18 cellular contexts compared by ENCODE assay signal in the genomic region with DNA sequence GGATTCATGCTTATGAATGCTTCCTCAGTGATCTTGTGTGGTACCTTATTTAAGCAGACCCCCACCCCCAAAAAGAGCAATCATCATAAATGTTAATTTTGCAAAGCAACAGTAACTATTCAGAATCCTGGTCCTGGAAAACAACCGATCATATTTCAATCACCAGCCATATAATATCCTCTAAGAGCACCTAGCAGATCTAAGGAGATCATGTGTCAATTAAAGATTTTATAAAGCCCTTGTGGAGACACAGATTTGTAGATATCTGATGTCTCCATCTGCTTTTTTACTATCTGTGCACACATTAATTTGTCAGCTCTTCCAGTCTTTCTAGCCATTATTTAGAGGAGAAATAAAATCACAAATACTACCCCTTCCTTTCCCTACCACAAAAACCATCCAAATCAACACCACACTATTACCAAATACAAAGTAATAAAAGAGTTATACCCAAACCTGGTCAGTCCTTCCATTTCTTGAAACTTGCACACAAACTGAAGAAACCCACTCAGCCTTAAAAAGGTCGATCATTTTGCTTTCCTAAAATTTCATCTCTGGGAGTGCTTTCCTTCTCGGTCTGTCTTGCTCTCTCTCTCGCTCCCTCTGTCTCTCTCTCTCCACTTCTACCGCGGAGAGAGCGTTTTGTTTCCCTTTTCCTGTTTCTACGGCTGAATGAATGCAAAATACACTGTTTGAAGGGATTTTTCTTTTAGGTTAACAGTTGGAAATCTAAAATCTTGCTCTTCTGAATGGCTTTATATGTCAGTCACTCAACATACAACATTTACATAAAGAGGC.
DNase-seq lines count a peak whose midpoint lies in the region; ATAC-seq, FAIRE-seq and TF ChIP-seq lines count a peak whose summit lies in the region.
"Had no signal": no experiment of that assay in that cellular context is flagged by ENCODE, and none has a peak within 500 bp of the region (broad histone marks: within the 10 kb centered on the region; RNA-seq: fewer than 3 reads in every experiment).

No MANE protein-coding gene starts in this region.

- H3K27ac Mint-ChIP-seq in GM23338 (peak overlapping the region; percentile 30), Caco-2 (ENCODE audit: unreplicated experiment) (no peak overlapping the region)
- H3K27ac Mint-ChIP-seq: activated T-helper 2 cell treated with anti-CD3 and anti-CD28 coated beads, Interferon-gamma antibody, Interleukin-2, Interleukin-4, amounts not matched to agents 10 μg/mL and 5 μg/mL and 100 μg/mL, durations not matched to agents 14 hours and 24 hours and 36 hours; stimulated activated naive CD8-positive, alpha-beta T cell treated with anti-CD3 and anti-CD28 coated beads, Interleukin-15, amount 100 ng/mL, for 72 hours had no signal

- DNase-seq in GM23338 (ENCODE audit: low spot score), result peak; percentile 19
- DNase-seq in NCI-H524 (lab: John Stamatoyannopoulos, UW), result peak; percentile 70 to 91
- DNase-seq in endothelial cell of umbilical vein (ENCODE audit: low read depth, low spot score), result no peak
- DNase-seq in osteoblast (ENCODE audit: insufficient read length, low spot score, missing footprints), result no peak
- no peak for DNase-seq in AML-193 (lab: John Stamatoyannopoulos, UW)
- no peak for DNase-seq in posterior vena cava (ENCODE audit: low spot score)
- no peak for DNase-seq in HuH-7.5 (ENCODE audit: low spot score)
- no peak for DNase-seq in Caco-2
- DNase-seq: activated CD4-positive, CD25-positive, alpha-beta regulatory T cell treated with anti-CD3 and anti-CD28 coated beads, Interleukin-2, amount 50 U/mL, for 72 hours; NCI-H2227 treated with DMSO at 0.1 percent for 48 hours; pancreas; SK-N-SH; stimulated activated CD4-positive, alpha-beta T cell treated with anti-CD3 and anti-CD28 coated beads, Interleukin-4, amount 100 ng/mL, for 1 hour; stimulated activated naive CD8-positive, alpha-beta T cell treated with anti-CD3 and anti-CD28 coated beads, Interleukin-15, amount 100 ng/mL, for 72 hours had no signal

- H3K9me3 ChIP-seq in endothelial cell of umbilical vein (replicated peaks; ENCODE audit: control insufficient read depth, insufficient read depth, low read length) (no peaks in the 10 kb centered on the region), osteoblast (ENCODE audit: low read depth, low read length) (no peaks in the 10 kb centered on the region), Caco-2 (no peaks in the 10 kb centered on the region)
- H3K9me3 ChIP-seq: pancreas, SK-N-SH had no signal

- H3F3A ChIP-seq in GM23338 (replicated peaks; ENCODE audit: low read depth), result no peaks in the 10 kb centered on the region

- H3K9ac ChIP-seq in endothelial cell of umbilical vein (replicated peaks; ENCODE audit: extremely low read depth, insufficient read depth, low read length), result no peak overlapping the region
- H3K9ac ChIP-seq: KMS-11, SK-N-SH had no signal

- TF ChIP-seq CTCF in GM23338 (conservative IDR thresholded peaks at IDR 0.05; ENCODE audit: low read depth in 2 of 2) (no peak), endothelial cell of umbilical vein (IDR thresholded peaks at IDR 0.05; ENCODE audit: extremely low read depth in 1 of 2, insufficient read depth in 1 of 2, low read depth in 1 of 2, low read length in 2 of 2) (no peak), osteoblast (IDR thresholded peaks at IDR 0.05; ENCODE audit: extremely low read depth, low read depth, low read length) (no peak), Caco-2 (IDR thresholded peaks at IDR 0.05; ENCODE audit: insufficient read depth in 1 of 2, low read depth in 1 of 2, low read length in 1 of 2, severe bottlenecking in 1 of 2, unreplicated experiment in 1 of 2) (no peak)

- peaks cover 6% of the 10 kb centered on the region; the same call in 1 of the 3 replicates for H3K36me3 Mint-ChIP-seq in GM23338 (ENCODE audit: low read depth)
- H3K36me3 Mint-ChIP-seq in Caco-2 (ENCODE audit: insufficient read depth, unreplicated experiment), result no peaks in the 10 kb centered on the region

- TF ChIP-seq POLR2A in endothelial cell of umbilical vein (IDR thresholded peaks at IDR 0.05; ENCODE audit: low read depth, low read length), result no peak

- H3K79me2 ChIP-seq in GM23338 (replicated peaks; ENCODE audit: insufficient read depth) (no peaks in the 10 kb centered on the region), endothelial cell of umbilical vein (ENCODE audit: control insufficient read depth, insufficient read depth, low read length) (no peaks in the 10 kb centered on the region), osteoblast (ENCODE audit: insufficient read depth, low read length) (no peaks in the 10 kb centered on the region)

- H3K27me3 ChIP-seq in GM23338 (ENCODE audit: insufficient read depth), result no peaks in the 10 kb centered on the region
- peaks cover 8 to 28% of the 10 kb centered on the region in 2 experiments for H3K27me3 ChIP-seq in endothelial cell of umbilical vein (ENCODE audit: control insufficient read depth in 2 of 2, insufficient read depth in 2 of 2, low read length in 2 of 2)
- peaks cover 15% of the 10 kb centered on the region for H3K27me3 ChIP-seq in osteoblast (ENCODE audit: insufficient read depth, low read length)
- H3K27me3 ChIP-seq in Caco-2 (replicated peaks; ENCODE audit: control insufficient read depth, insufficient read depth, low read length), result no peaks in the 10 kb centered on the region
- H3K27me3 ChIP-seq: cardiac muscle cell, pancreas had no signal

- H3K27ac ChIP-seq in GM23338 (ENCODE audit: low read depth), result no peak overlapping the region
- H3K27ac ChIP-seq in endothelial cell of umbilical vein (ENCODE audit: insufficient read depth, low read depth, low read length), result no peak overlapping the region
- H3K27ac ChIP-seq in osteoblast (ENCODE audit: low read depth, low read length), result no peak overlapping the region
- H3K27ac ChIP-seq: cardiac muscle cell, KMS-11, pancreas had no signal

- no peaks in the 10 kb centered on the region for H3K9me2 ChIP-seq in GM23338 (ENCODE audit: insufficient read depth)
- H3K9me2 ChIP-seq: SK-N-SH had no signal

- H3K4me1 ChIP-seq in GM23338 (ENCODE audit: insufficient read depth) (peaks cover 13% of the 10 kb centered on the region; the same call in 1 of the 2 replicates), endothelial cell of umbilical vein (ENCODE audit: control insufficient read depth, extremely low read depth, insufficient read depth, low read length) (no peaks in the 10 kb centered on the region), osteoblast (ENCODE audit: insufficient read depth, low read length) (no peaks in the 10 kb centered on the region), Caco-2 (no peaks in the 10 kb centered on the region)
- H3K4me1 ChIP-seq: pancreas had no signal

- no peaks in the 10 kb centered on the region for H3K9me1 ChIP-seq in endothelial cell of umbilical vein (replicated peaks; ENCODE audit: control insufficient read depth, extremely low read depth, insufficient read depth, low read length)

- H2AFZ ChIP-seq in GM23338 (no peak overlapping the region), endothelial cell of umbilical vein (ENCODE audit: low read depth, low read length) (peak overlapping the region; percentile 56), osteoblast (ENCODE audit: low read length) (no peak overlapping the region)

- H3K4me2 ChIP-seq in GM23338 (peak overlapping the region; percentile 37), endothelial cell of umbilical vein (ENCODE audit: insufficient read depth, low read length) (no peak overlapping the region), osteoblast (ENCODE audit: insufficient read depth, low read length) (peak overlapping the region; percentile 41)
- H3K4me2 ChIP-seq: KMS-11, SK-N-SH had no signal

- no peaks in the 10 kb centered on the region for H3K27me3 Mint-ChIP-seq in GM23338 (ENCODE audit: insufficient read depth, low read depth, poor library complexity)
- H3K27me3 Mint-ChIP-seq in Caco-2 (ENCODE audit: insufficient read depth, unreplicated experiment), result peaks cover 38% of the 10 kb centered on the region

- H3K36me3 ChIP-seq in GM23338 (ENCODE audit: insufficient read depth) (no peaks in the 10 kb centered on the region), endothelial cell of umbilical vein (ENCODE audit: control insufficient read depth in 2 of 2, extremely low read depth in 1 of 2, insufficient read depth in 2 of 2, low read length in 2 of 2) (no peaks in the 10 kb centered on the region), osteoblast (ENCODE audit: insufficient read depth, low read length) (no peaks in the 10 kb centered on the region), Caco-2 (ENCODE audit: control insufficient read depth, insufficient read depth, low read length) (no peaks in the 10 kb centered on the region)
- H3K36me3 ChIP-seq: cardiac muscle cell, pancreas had no signal

- dilution Hi-C loops in endothelial cell of umbilical vein (cut with MboI; ENCODE audit: extremely low pct_ligation_motif_present, low sequenced_read_pairs), result no loop called here

- intact Hi-C loops in endothelial cell of umbilical vein (cut with micrococcal nuclease) (loop anchor here (5.0 kb wide), 1 partner anchor 422 kb away; a partner anchor contains a TSS), posterior vena cava (cut with DNase I) (no loop called here), Caco-2 (cut with micrococcal nuclease; ENCODE audit: unreplicated experiment) (no loop called here)

- H3K9me3 Mint-ChIP-seq in GM23338 (no peaks in the 10 kb centered on the region), Caco-2 (ENCODE audit: unreplicated experiment) (no peaks in the 10 kb centered on the region)
- H3K9me3 Mint-ChIP-seq: activated T-helper 2 cell treated with anti-CD3 and anti-CD28 coated beads, Interferon-gamma antibody, Interleukin-2, Interleukin-4, amounts not matched to agents 10 μg/mL and 5 μg/mL and 100 μg/mL, durations not matched to agents 14 hours and 24 hours and 36 hours; stimulated activated naive CD8-positive, alpha-beta T cell treated with anti-CD3 and anti-CD28 coated beads, Interleukin-15, amount 100 ng/mL, for 72 hours had no signal

- FAIRE-seq in endothelial cell of umbilical vein (lab: Jason Lieb, UNC), result peak; percentile 35
- FAIRE-seq: pancreas had no signal

- peak overlapping the region; percentile 39 for H3K4me3 Mint-ChIP-seq in GM23338
- H3K4me3 Mint-ChIP-seq in Caco-2 (ENCODE audit: unreplicated experiment), result no peak overlapping the region
- H3K4me3 Mint-ChIP-seq: stimulated activated naive CD8-positive, alpha-beta T cell treated with anti-CD3 and anti-CD28 coated beads, Interleukin-15, amount 100 ng/mL, for 72 hours had no signal

- BruUV-seq in endothelial cell of umbilical vein (replicated peaks; lab: Mats Ljungman, UMichigan) (no TSS peak), Caco-2 (replicated peaks; lab: Mats Ljungman, UMichigan) (no TSS peak)

- no peak overlapping the region for H3K4me3 ChIP-seq in GM23338
- no peak overlapping the region for H3K4me3 ChIP-seq in endothelial cell of umbilical vein (replicated peaks in 1 of 3; ENCODE audit: insufficient read depth in 1 of 3, low read depth in 1 of 3, low read length in 3 of 3)
- H3K4me3 ChIP-seq in osteoblast (ENCODE audit: insufficient read depth, low read length), result no peak overlapping the region
- no peak overlapping the region for H3K4me3 ChIP-seq in Caco-2 (ENCODE audit: low read depth, low read length)
- H3K4me3 ChIP-seq: cardiac muscle cell, pancreas had no signal

- ATAC-seq in GM23338, result peak; percentile 62
- ATAC-seq: esophagus mucosa; pancreas; stimulated activated naive CD8-positive, alpha-beta T cell treated with anti-CD3 and anti-CD28 coated beads, Interleukin-15, amount 100 ng/mL, for 72 hours had no signal

- POLR2A ChIA-PET in endothelial cell of umbilical vein (lab: Charles Lee), result no interaction called here
- POLR2A ChIA-PET in Caco-2 (lab: Charles Lee), result no interaction called here

- CTCF ChIA-PET in endothelial cell of umbilical vein (lab: Charles Lee), result interaction anchor here (2.8 to 4.0 kb wide), 3 partner anchors 102 to 170 kb away, joined by 10 to 16 read pairs (median 11); no protein-coding TSS in a partner anchor
- CTCF ChIA-PET in Caco-2 (lab: Charles Lee), result no interaction called here

- H3K4me1 Mint-ChIP-seq in GM23338 (peaks cover 25% of the 10 kb centered on the region), Caco-2 (ENCODE audit: low read depth, unreplicated experiment) (peaks cover 7% of the 10 kb centered on the region)
- H3K4me1 Mint-ChIP-seq: stimulated activated naive CD8-positive, alpha-beta T cell treated with anti-CD3 and anti-CD28 coated beads, Interleukin-15, amount 100 ng/mL, for 72 hours had no signal

- H4K20me1 ChIP-seq in GM23338 (replicated peaks; ENCODE audit: insufficient read depth) (no peaks in the 10 kb centered on the region), endothelial cell of umbilical vein (replicated peaks; ENCODE audit: control insufficient read depth, extremely low read depth, insufficient read depth, low read length) (no peaks in the 10 kb centered on the region), osteoblast (ENCODE audit: insufficient read depth, low read length) (no peaks in the 10 kb centered on the region)

Comparison
In these comparisons a context has a peak if more than half of its experiments do, and no peak if none do; other contexts are left out.
1. DNase-seq: peak in GM23338 (single experiment) and NCI-H524 (2 of 2); none in endothelial cell of umbilical vein (single experiment), osteoblast (single experiment), AML-193 (0 of 2), posterior vena cava (single experiment), HuH-7.5 (single experiment) and Caco-2 (0 of 2).